Comparison of ENCODE assay signal across 17 cellular contexts in genomic region chr1:174768516-174768915, GRCh38.
A peak's percentile ranks its signal among the peaks of the same experiment; 100 is the strongest.
DNase-seq lines count a peak whose midpoint lies in the region; ATAC-seq and TF ChIP-seq lines count a peak whose summit lies in the region.
"Had no signal": no experiment of that assay in that cellular context is flagged by ENCODE, and none has a peak within 500 bp of the region (broad histone marks: within the 10 kb centered on the region; RNA-seq: fewer than 3 reads in every experiment).

No MANE protein-coding gene starts in this region.

- no peak overlapping the region for H3K4me3 ChIP-seq in DOHH2 (ENCODE audit: low read length)

- H3K36me3 Mint-ChIP-seq in memory B cell (peaks cover 10% of the 10 kb centered on the region), endothelial cell (ENCODE audit: low read depth, unreplicated experiment) (no peaks in the 10 kb centered on the region)
- H3K36me3 Mint-ChIP-seq in activated naive CD4-positive, alpha-beta T cell treated with anti-CD3 and anti-CD28 coated beads, Interleukin-2, amount 50 U/mL, for 72 hours, result no peaks in the 10 kb centered on the region

- peak; percentile 7 for DNase-seq in DMS79 treated with DMSO at 0.1 percent for 48 hours (lab: John Stamatoyannopoulos, UW)
- no peak for DNase-seq in DMS79 (lab: John Stamatoyannopoulos, UW)
- DNase-seq in RPMI8226, result peak; percentile 55
- DNase-seq in memory B cell (ENCODE audit: low spot score in 2 of 2), result no peak
- no peak for DNase-seq in endothelial cell (ENCODE audit: low spot score)
- no peak for DNase-seq in activated naive CD4-positive, alpha-beta T cell treated with anti-CD3 and anti-CD28 coated beads, Interleukin-2, amount 50 U/mL, for 72 hours (ENCODE audit: low spot score in 2 of 2)
- DNase-seq: 8988T, HFFc6, KBM-7, NCI-H1092, NCI-H2081 treated with DMSO at 0.1 percent for 48 hours, NCI-H345, NCI-H526 had no signal

- no peaks in the 10 kb centered on the region for H3K79me2 ChIP-seq in DOHH2 (ENCODE audit: control insufficient read depth, low read length)

- H3K27me3 Mint-ChIP-seq in memory B cell (no peaks in the 10 kb centered on the region), endothelial cell (ENCODE audit: unreplicated experiment) (peaks cover 2% of the 10 kb centered on the region)

- peaks cover 46% of the 10 kb centered on the region for H3K4me1 ChIP-seq in DOHH2 (ENCODE audit: control insufficient read depth, low read length)

- no peak for ATAC-seq in memory B cell (ENCODE audit: low read depth)
- no peak for ATAC-seq in GM21723 (IDR thresholded peaks at IDR 0.05; ENCODE audit: unreplicated experiment)
- ATAC-seq in activated naive CD4-positive, alpha-beta T cell treated with anti-CD3 and anti-CD28 coated beads, Interleukin-2, amount 50 U/mL, for 72 hours, result no peak
- ATAC-seq: Right ventricle myocardium inferior had no signal

- no peaks in the 10 kb centered on the region for H3K9me3 ChIP-seq in DOHH2 (ENCODE audit: control insufficient read depth, insufficient read depth, low read length)

- peak overlapping the region; percentile 38 for H3K27ac ChIP-seq in DOHH2 (ENCODE audit: low read depth, low read length)
- H3K27ac ChIP-seq: C4-2B had no signal

- H3K4me1 Mint-ChIP-seq in memory B cell (peaks cover 2% of the 10 kb centered on the region), endothelial cell (ENCODE audit: unreplicated experiment) (no peaks in the 10 kb centered on the region)

- TF ChIP-seq CTCF in DOHH2 (IDR thresholded peaks at IDR 0.05; ENCODE audit: low read depth, low read length, poor library complexity, severe bottlenecking) (no peak), endothelial cell (IDR thresholded peaks at IDR 0.05; ENCODE audit: unreplicated experiment) (no peak)

- peak overlapping the region; percentile 1 for H3K27ac Mint-ChIP-seq in memory B cell
- H3K27ac Mint-ChIP-seq in endothelial cell (ENCODE audit: unreplicated experiment), result no peak overlapping the region
- H3K27ac Mint-ChIP-seq in activated naive CD4-positive, alpha-beta T cell treated with anti-CD3 and anti-CD28 coated beads, Interleukin-2, amount 50 U/mL, for 72 hours, result no peak overlapping the region
- H3K27ac Mint-ChIP-seq: HFFc6 had no signal

- H3K36me3 ChIP-seq in DOHH2 (ENCODE audit: control insufficient read depth, low read length), result no peaks in the 10 kb centered on the region; the same call in 1 of the 2 replicates

- no peaks in the 10 kb centered on the region for H3K27me3 ChIP-seq in DOHH2 (ENCODE audit: control insufficient read depth, low read length)

- H3K9me3 Mint-ChIP-seq in memory B cell (no peaks in the 10 kb centered on the region), endothelial cell (ENCODE audit: unreplicated experiment) (no peaks in the 10 kb centered on the region)
- H3K9me3 Mint-ChIP-seq in activated naive CD4-positive, alpha-beta T cell treated with anti-CD3 and anti-CD28 coated beads, Interleukin-2, amount 50 U/mL, for 72 hours, result no peaks in the 10 kb centered on the region
- H3K9me3 Mint-ChIP-seq: HFFc6 had no signal

- H3K9me2 ChIP-seq in DOHH2 (replicated peaks; ENCODE audit: control insufficient read depth, low read length), result no peaks in the 10 kb centered on the region

- H3K4me3 Mint-ChIP-seq in memory B cell (no peak overlapping the region), endothelial cell (ENCODE audit: unreplicated experiment) (no peak overlapping the region)
- H3K4me3 Mint-ChIP-seq: HFFc6 had no signal

- peak overlapping the region; percentile 35 for H3K4me2 ChIP-seq in DOHH2 (ENCODE audit: low read length)

- no peaks in the 10 kb centered on the region for H4K20me1 ChIP-seq in DOHH2 (ENCODE audit: control insufficient read depth, insufficient read depth, low read depth, low read length)

- peaks cover 6% of the 10 kb centered on the region for H3F3A ChIP-seq in DOHH2 (ENCODE audit: control insufficient read depth, insufficient read depth)

Comparison
In these comparisons a context has a peak if more than half of its experiments do, and no peak if none do; other contexts are left out.
1. DNase-seq: peak in DMS79 treated with DMSO at 0.1 percent for 48 hours (single experiment) and RPMI8226 (single experiment); none in DMS79 (single experiment), memory B cell (0 of 2), endothelial cell (single experiment) and activated naive CD4-positive, alpha-beta T cell treated with anti-CD3 and anti-CD28 coated beads, Interleukin-2, amount 50 U/mL, for 72 hours (0 of 2).